Comparison of ENCODE assay signal across 24 cellular contexts in the genomic region with DNA sequence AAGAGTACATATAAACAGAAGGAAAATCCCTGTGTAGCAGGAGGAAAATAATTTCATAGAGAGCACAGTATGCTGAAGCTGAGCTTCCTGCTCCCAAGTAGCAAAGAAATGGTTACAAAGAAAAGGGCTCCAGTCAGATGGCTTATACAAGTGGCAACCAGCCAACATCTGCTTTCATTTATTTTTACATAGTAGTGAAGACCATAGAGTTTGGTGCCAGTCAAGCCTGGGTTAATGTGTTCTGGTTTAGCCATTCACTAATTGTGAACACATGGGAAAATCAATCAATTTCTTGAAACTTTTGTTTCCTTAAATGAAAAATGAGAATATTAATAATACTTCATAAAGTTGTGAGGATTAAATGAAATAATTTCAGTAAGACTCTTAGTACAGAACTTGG.
A peak's percentile ranks its signal among the peaks of the same experiment; 100 is the strongest.
DNase-seq lines count a peak whose midpoint lies in the region; ATAC-seq and TF ChIP-seq lines count a peak whose summit lies in the region.
"Had no signal": no experiment of that assay in that cellular context is flagged by ENCODE, and none has a peak within 500 bp of the region (broad histone marks: within the 10 kb centered on the region; RNA-seq: fewer than 3 reads in every experiment).

No MANE protein-coding gene starts in this region.

- no peak overlapping the region for H3K9ac ChIP-seq in SK-N-MC (ENCODE audit: insufficient read length)

- H3K27me3 Mint-ChIP-seq in type B pancreatic cell = peaks cover 3% of the 10 kb centered on the region

- H4K20me1 ChIP-seq in hepatocyte (ENCODE audit: insufficient read depth, poor library complexity, severe bottlenecking) = no peaks in the 10 kb centered on the region

- H3K9me3 ChIP-seq in SK-N-MC (ENCODE audit: low read depth, low read length) (no peaks in the 10 kb centered on the region), hepatocyte (ENCODE audit: low read depth) (no peaks in the 10 kb centered on the region)
- H3K9me3 ChIP-seq: heart left ventricle, neutrophil, prostate gland, tibial nerve had no signal

- ATAC-seq in HG02852 (IDR thresholded peaks at IDR 0.05; ENCODE audit: unreplicated experiment) = no peak
- ATAC-seq: CD8-positive, alpha-beta T cell; heart left ventricle; WTC11 had no signal

- H3K36me3 ChIP-seq in SK-N-MC (ENCODE audit: insufficient read depth, low read length) = no peaks in the 10 kb centered on the region
- H3K36me3 ChIP-seq in hepatocyte (replicated peaks; ENCODE audit: insufficient read depth, low read depth) = no peaks in the 10 kb centered on the region
- H3K36me3 ChIP-seq: heart left ventricle, neutrophil, prostate gland, tibial nerve had no signal

- DNase-seq in EH (ENCODE audit: low read depth) = peak; percentile 48
- peak; percentile 94 for DNase-seq in SK-N-MC (ENCODE audit: low read depth, low spot score)
- peak; percentile 42 for DNase-seq in dedifferentiated amniotic fluid mesenchymal stem cell (ENCODE audit: extremely low spot score)
- DNase-seq in hepatocyte (ENCODE audit: low spot score) = peak; percentile 41
- DNase-seq in SIG-M5 (lab: John Stamatoyannopoulos, UW) = no peak
- no peak for DNase-seq in type B pancreatic cell (ENCODE audit: extremely low spot score, unreplicated experiment)
- DNase-seq in HPDE6-E6E7 (ENCODE audit: extremely low spot score) = no peak
- DNase-seq: activated naive CD4-positive, alpha-beta T cell treated with anti-CD3 and anti-CD28 coated beads, Interleukin-2, amount 50 U/mL, for 16 hours; anterior cingulate cortex; CD8-positive, alpha-beta T cell; cerebellar nuclear complex; DMS53; erythroblast; GF-D8; heart left ventricle; Kasumi-1; NCI-H1694 treated with DMSO at 0.1 percent for 48 hours; stimulated activated CD8-positive, alpha-beta memory T cell treated with anti-CD3 and anti-CD28 coated beads, Interleukin-4, amount 100 ng/mL, for 48 hours; T-helper 9 cell had no signal

- no peak overlapping the region for H3K4me3 Mint-ChIP-seq in type B pancreatic cell
- H3K4me3 Mint-ChIP-seq: CD8-positive, alpha-beta T cell; WTC11 had no signal

- no peak overlapping the region for H3K27ac Mint-ChIP-seq in type B pancreatic cell
- H3K27ac Mint-ChIP-seq: CD8-positive, alpha-beta T cell; WTC11 had no signal

- H3K4me1 ChIP-seq in hepatocyte (ENCODE audit: insufficient read depth) = no peaks in the 10 kb centered on the region
- H3K4me1 ChIP-seq: prostate gland, tibial nerve had no signal

- H3K4me1 Mint-ChIP-seq in type B pancreatic cell (ENCODE audit: unreplicated experiment) = peaks cover 19% of the 10 kb centered on the region
- H3K4me1 Mint-ChIP-seq: WTC11 had no signal

- H3K4me3 ChIP-seq in SK-N-MC (peak overlapping the region; percentile 14; the same call in 1 of the 2 replicates), hepatocyte (no peak overlapping the region)
- H3K4me3 ChIP-seq: heart left ventricle, prostate gland, tibial nerve had no signal

- H3K27ac ChIP-seq in SK-N-MC = peak overlapping the region; percentile 39; the same call in 1 of the 2 replicates
- H3K27ac ChIP-seq in hepatocyte = no peak overlapping the region
- H3K27ac ChIP-seq: heart left ventricle, neutrophil, prostate gland, tibial nerve had no signal

- H3K79me2 ChIP-seq in hepatocyte = no peaks in the 10 kb centered on the region

- H3K36me3 Mint-ChIP-seq in type B pancreatic cell = peaks cover 3% of the 10 kb centered on the region
- H3K36me3 Mint-ChIP-seq: CD8-positive, alpha-beta T cell; WTC11 had no signal

- H3K27me3 ChIP-seq in hepatocyte = no peaks in the 10 kb centered on the region
- H3K27me3 ChIP-seq: heart left ventricle, tibial nerve had no signal

- H3K9me2 ChIP-seq in hepatocyte (replicated peaks; ENCODE audit: insufficient read depth) = no peaks in the 10 kb centered on the region

- no peak overlapping the region for H3K4me2 ChIP-seq in hepatocyte

- no peak overlapping the region for H2AFZ ChIP-seq in hepatocyte

- TF ChIP-seq CTCF in hepatocyte (IDR thresholded peaks at IDR 0.05; ENCODE audit: poor library complexity) (no peak), type B pancreatic cell (conservative IDR thresholded peaks at IDR 0.05) (no peak)

- no peaks in the 10 kb centered on the region for H3K9me3 Mint-ChIP-seq in type B pancreatic cell
- H3K9me3 Mint-ChIP-seq: CD8-positive, alpha-beta T cell; WTC11 had no signal

Comparison
In these comparisons a context has a peak if more than half of its experiments do, and no peak if none do; other contexts are left out.
1. DNase-seq: peak in EH (single experiment), SK-N-MC (single experiment), dedifferentiated amniotic fluid mesenchymal stem cell (single experiment) and hepatocyte (single experiment); none in SIG-M5 (single experiment), type B pancreatic cell (single experiment) and HPDE6-E6E7 (single experiment).